10 cellular contexts compared by ENCODE assay signal in genomic region chr9:110919609-110920008, GRCh38.
DNase-seq lines count a peak whose midpoint lies in the region; ATAC-seq, FAIRE-seq and TF ChIP-seq lines count a peak whose summit lies in the region.
"Had no signal": no experiment of that assay in that cellular context is flagged by ENCODE, and none has a peak within 500 bp of the region (broad histone marks: within the 10 kb centered on the region; RNA-seq: fewer than 3 reads in every experiment).

No MANE protein-coding gene starts in this region.

- no TSS peak for BruUV-seq in endothelial cell of umbilical vein (replicated peaks; lab: Mats Ljungman, UMichigan)

- no peaks in the 10 kb centered on the region for H4K20me1 ChIP-seq in endothelial cell of umbilical vein (replicated peaks; ENCODE audit: control insufficient read depth, extremely low read depth, insufficient read depth, low read length)

- H3K4me1 ChIP-seq in endothelial cell of umbilical vein (ENCODE audit: control insufficient read depth, extremely low read depth, insufficient read depth, low read length): no peaks in the 10 kb centered on the region
- no peaks in the 10 kb centered on the region for H3K4me1 ChIP-seq in naive thymus-derived CD4-positive, alpha-beta T cell (ENCODE audit: control insufficient read depth in 2 of 2, insufficient read depth in 2 of 2, low read length in 2 of 2)

- H3K4me2 ChIP-seq in endothelial cell of umbilical vein (ENCODE audit: insufficient read depth, low read length): no peak overlapping the region

- H3K4me3 Mint-ChIP-seq in naive thymus-derived CD4-positive, alpha-beta T cell: no peak overlapping the region

- H3K27ac ChIP-seq in endothelial cell of umbilical vein (ENCODE audit: insufficient read depth, low read depth, low read length): no peak overlapping the region
- H3K27ac ChIP-seq in naive thymus-derived CD4-positive, alpha-beta T cell (ENCODE audit: low read depth, low read length): no peak overlapping the region
- H3K27ac ChIP-seq: WERI-Rb-1 had no signal

- ATAC-seq in naive thymus-derived CD4-positive, alpha-beta T cell: peak; percentile 60

- no peak overlapping the region for H3K27ac Mint-ChIP-seq in naive thymus-derived CD4-positive, alpha-beta T cell

- no peaks in the 10 kb centered on the region for H3K27me3 ChIP-seq in endothelial cell of umbilical vein (ENCODE audit: control insufficient read depth in 2 of 2, insufficient read depth in 2 of 2, low read length in 2 of 2)
- H3K27me3 ChIP-seq in naive thymus-derived CD4-positive, alpha-beta T cell (ENCODE audit: control insufficient read depth in 2 of 2, insufficient read depth in 2 of 2, low read length in 2 of 2): no peaks in the 10 kb centered on the region

- H3K9me3 Mint-ChIP-seq in naive thymus-derived CD4-positive, alpha-beta T cell: peaks cover 0 to 4% (median 0%) of the 10 kb centered on the region in 11 donors

- POLR2A ChIA-PET in endothelial cell of umbilical vein (lab: Charles Lee): no interaction called here
- POLR2A ChIA-PET in naive thymus-derived CD4-positive, alpha-beta T cell (lab: Charles Lee): no interaction called here

- H3K9me3 ChIP-seq in endothelial cell of umbilical vein (replicated peaks; ENCODE audit: control insufficient read depth, insufficient read depth, low read length): no peaks in the 10 kb centered on the region
- H3K9me3 ChIP-seq in naive thymus-derived CD4-positive, alpha-beta T cell (ENCODE audit: control insufficient read depth in 2 of 3, low read length in 3 of 3): no peaks in the 10 kb centered on the region

- no peaks in the 10 kb centered on the region for H3K36me3 Mint-ChIP-seq in naive thymus-derived CD4-positive, alpha-beta T cell

- peaks cover 0 to 1% (median 0%) of the 10 kb centered on the region in 7 donors for H3K4me1 Mint-ChIP-seq in naive thymus-derived CD4-positive, alpha-beta T cell

- TF ChIP-seq CTCF in endothelial cell of umbilical vein (IDR thresholded peaks at IDR 0.05; ENCODE audit: extremely low read depth in 1 of 2, insufficient read depth in 1 of 2, low read depth in 1 of 2, low read length in 2 of 2): no peak
- no peak for TF ChIP-seq CTCF in GM10266 (IDR thresholded peaks at IDR 0.05; ENCODE audit: control insufficient read depth, insufficient read depth, low read depth, missing control alignments)

- dilution Hi-C loops in endothelial cell of umbilical vein (cut with MboI; ENCODE audit: extremely low pct_ligation_motif_present, low sequenced_read_pairs): no loop called here

- no peak overlapping the region for H3K4me3 ChIP-seq in endothelial cell of umbilical vein (replicated peaks in 1 of 3; ENCODE audit: insufficient read depth in 1 of 3, low read depth in 1 of 3, low read length in 3 of 3)
- no peak overlapping the region for H3K4me3 ChIP-seq in naive thymus-derived CD4-positive, alpha-beta T cell (ENCODE audit: low read length)

- H3K9ac ChIP-seq in endothelial cell of umbilical vein (replicated peaks; ENCODE audit: extremely low read depth, insufficient read depth, low read length): no peak overlapping the region

- H3K9me1 ChIP-seq in endothelial cell of umbilical vein (replicated peaks; ENCODE audit: control insufficient read depth, extremely low read depth, insufficient read depth, low read length): no peaks in the 10 kb centered on the region

- DNase-seq in Ammon's horn (ENCODE audit: low spot score) (peak; percentile 45), NCI-H226 (peak; percentile 9), endothelial cell of umbilical vein (ENCODE audit: low read depth, low spot score) (no peak), C1 segment of cervical spinal cord (lab: John Stamatoyannopoulos, UW) (no peak), RPMI8226 (no peak), GM10266 (ENCODE audit: extremely low spot score) (no peak), SKM-1 treated with dmso at 0.1 percent for 144 hours (lab: John Stamatoyannopoulos, UW; ENCODE audit: unreplicated experiment) (no peak)
- no peak for DNase-seq in naive thymus-derived CD4-positive, alpha-beta T cell
- DNase-seq: NCI-H1092, WERI-Rb-1 had no signal

- peak; percentile 31 for FAIRE-seq in endothelial cell of umbilical vein (lab: Jason Lieb, UNC)

- intact Hi-C loops in endothelial cell of umbilical vein (cut with micrococcal nuclease): no loop called here
- intact Hi-C loops in naive thymus-derived CD4-positive, alpha-beta T cell (cut with micrococcal nuclease): no loop called here

- CTCF ChIA-PET in endothelial cell of umbilical vein (lab: Charles Lee): no interaction called here
- CTCF ChIA-PET in naive thymus-derived CD4-positive, alpha-beta T cell (lab: Charles Lee): no interaction called here

- H3K27me3 Mint-ChIP-seq in naive thymus-derived CD4-positive, alpha-beta T cell: no peaks in the 10 kb centered on the region

- no peaks in the 10 kb centered on the region for H3K79me2 ChIP-seq in endothelial cell of umbilical vein (ENCODE audit: control insufficient read depth, insufficient read depth, low read length)

- peak overlapping the region; percentile 6 for H2AFZ ChIP-seq in endothelial cell of umbilical vein (ENCODE audit: low read depth, low read length)

- no peaks in the 10 kb centered on the region for H3K36me3 ChIP-seq in endothelial cell of umbilical vein (ENCODE audit: control insufficient read depth in 2 of 2, extremely low read depth in 1 of 2, insufficient read depth in 2 of 2, low read length in 2 of 2)
- no peaks in the 10 kb centered on the region for H3K36me3 ChIP-seq in naive thymus-derived CD4-positive, alpha-beta T cell (ENCODE audit: control insufficient read depth in 2 of 3, insufficient read depth in 3 of 3, low read length in 3 of 3)
- H3K36me3 ChIP-seq: WERI-Rb-1 had no signal

- TF ChIP-seq POLR2A in endothelial cell of umbilical vein (IDR thresholded peaks at IDR 0.05; ENCODE audit: low read depth, low read length): no peak

TF ChIP-seq in endothelial cell of umbilical vein, 7 proteins besides CTCF, POLR2A, EP300 and RAD21:
- TF ChIP-seq MYC (IDR thresholded peaks at IDR 0.05; ENCODE audit: low read depth, low read length) (no peak), EZH2 (IDR thresholded peaks at IDR 0.05; ENCODE audit: borderline replicate concordance, low read depth, low read length, severe bottlenecking) (no peak), MAX (IDR thresholded peaks at IDR 0.05; ENCODE audit: insufficient read depth, insufficient read length) (no peak), FOS (IDR thresholded peaks at IDR 0.05; ENCODE audit: borderline replicate concordance, insufficient read depth, low read length) (no peak), JUN (IDR thresholded peaks at IDR 0.05; ENCODE audit: borderline replicate concordance, insufficient read depth, insufficient read length, low read depth) (no peak), POLR2AphosphoS5 (IDR thresholded peaks at IDR 0.05; ENCODE audit: insufficient read depth, low read depth, low read length) (no peak), GATA2 (IDR thresholded peaks at IDR 0.05; ENCODE audit: insufficient read depth, insufficient read length, low read depth, low read length) (no peak)

Comparison
In these comparisons a context has a peak if more than half of its experiments do, and no peak if none do; other contexts are left out.
1. DNase-seq: peak in Ammon's horn (single experiment) and NCI-H226 (single experiment); none in endothelial cell of umbilical vein (single experiment), naive thymus-derived CD4-positive, alpha-beta T cell (0 of 9), C1 segment of cervical spinal cord (0 of 14), RPMI8226 (single experiment), GM10266 (single experiment) and SKM-1 treated with dmso at 0.1 percent for 144 hours (single experiment).